In genomic region chr1:207885129-207886032, GRCh38 we compare ENCODE assay signal across 8 cellular contexts. TPM values are rescaled to one million over a fixed set of nuclear protein-coding genes. Genes with fewer than 3 reads are reported as not detected.
A peak's percentile ranks its signal among the peaks of the same experiment; 100 is the strongest.
DNase-seq lines count a peak whose midpoint lies in the region; ATAC-seq and TF ChIP-seq lines count a peak whose summit lies in the region.

No MANE protein-coding gene starts in this region.

- H3K27me3 Mint-ChIP-seq in CD4-positive, alpha-beta T cell = peaks cover 5% of the 10 kb centered on the region
- H3K27me3 Mint-ChIP-seq in natural killer cell (ENCODE audit: low read depth in 2 of 2) = peaks cover 9 to 14% of the 10 kb centered on the region in 2 donors

- H2AFZ ChIP-seq in OCI-LY3 (ENCODE audit: low read depth, low read length) = peak overlapping the region; percentile 93

- peak overlapping the region; percentile 23; the same call in 1 of the 2 replicates for H3K4me2 ChIP-seq in OCI-LY3 (ENCODE audit: low read length)

- TF ChIP-seq CTCF in CD4-positive, alpha-beta T cell (IDR thresholded peaks at IDR 0.05) = peak; percentile 98
- peak; percentile 99 for TF ChIP-seq CTCF in OCI-LY3 (IDR thresholded peaks at IDR 0.05; ENCODE audit: low read depth, low read length)
- TF ChIP-seq CTCF in esophagus squamous epithelium (IDR thresholded peaks at IDR 0.05) = peak; percentile 94 to 96 (median 94)
- TF ChIP-seq CTCF in natural killer cell (IDR thresholded peaks at IDR 0.05) = peak; percentile 93

- no peaks in the 10 kb centered on the region for H4K20me1 ChIP-seq in OCI-LY3 (ENCODE audit: insufficient read depth, low read length)

- H3K9me3 Mint-ChIP-seq in CD4-positive, alpha-beta T cell = no peaks in the 10 kb centered on the region
- H3K9me3 Mint-ChIP-seq in natural killer cell = no peaks in the 10 kb centered on the region

- peak; percentile 54 to 73 (median 60) for DNase-seq in CD4-positive, alpha-beta T cell
- DNase-seq in HUDEP-2 (lab: John Stamatoyannopoulos, UW; ENCODE audit: unreplicated experiment in 76 of 76) (peak in 67 of 76 experiments; percentile 16 to 78 (median 61)), esophagus squamous epithelium (lab: John Stamatoyannopoulos, UW) (peak; percentile 22), natural killer cell (peak; percentile 64), stromal cell of bone marrow (ENCODE audit: low read depth) (peak; percentile 72)
- DNase-seq in activated T-cell treated with anti-CD3 and anti-CD28 coated beads, Interleukin-2, amount 50 U/mL, for 1 hour = peak; percentile 72

- peak; percentile 78 for ATAC-seq in CD4-positive, alpha-beta T cell (ENCODE audit: poor library complexity)
- peak; percentile 60 for ATAC-seq in GM19463 (IDR thresholded peaks at IDR 0.05; ENCODE audit: unreplicated experiment)
- peak; percentile 65 to 76 (median 71) for ATAC-seq in natural killer cell

- H3K4me3 ChIP-seq in OCI-LY3 (ENCODE audit: low read length) (no peak overlapping the region), esophagus squamous epithelium (no peak overlapping the region)

- no peaks in the 10 kb centered on the region for H3K36me3 Mint-ChIP-seq in CD4-positive, alpha-beta T cell (ENCODE audit: low read depth)
- no peaks in the 10 kb centered on the region for H3K36me3 Mint-ChIP-seq in natural killer cell

- H3K9ac ChIP-seq in OCI-LY3 (ENCODE audit: low read length) = no peak overlapping the region

- no peak for TF ChIP-seq POLR2A in esophagus squamous epithelium (IDR thresholded peaks at IDR 0.05)

- H3K36me3 ChIP-seq in OCI-LY3 (replicated peaks; ENCODE audit: low read depth, low read length) (no peaks in the 10 kb centered on the region), esophagus squamous epithelium (no peaks in the 10 kb centered on the region)

- CTCF ChIA-PET in CD4-positive, alpha-beta T cell (lab: Charles Lee) = interaction anchor here (0.6 to 6.3 kb wide), 26 partner anchors 12 to 146 kb away, joined by 3 to 115 read pairs (median 4); partner anchors contain the start of gene CD46

- peaks cover 38% of the 10 kb centered on the region for H3K4me1 Mint-ChIP-seq in CD4-positive, alpha-beta T cell (ENCODE audit: low read depth)
- peaks cover 38 to 52% of the 10 kb centered on the region in 2 donors for H3K4me1 Mint-ChIP-seq in natural killer cell

- H3K27ac ChIP-seq in CD4-positive, alpha-beta T cell (ENCODE audit: low read depth, low read length) = no peak overlapping the region
- H3K27ac ChIP-seq in OCI-LY3 (ENCODE audit: low read length) = no peak overlapping the region
- H3K27ac ChIP-seq in esophagus squamous epithelium = peak overlapping the region; percentile 30 to 82 (median 68)

- H3K27ac Mint-ChIP-seq in CD4-positive, alpha-beta T cell = peak overlapping the region; percentile 92
- H3K27ac Mint-ChIP-seq in natural killer cell = peak overlapping the region; percentile 86 to 94

- H3K4me3 Mint-ChIP-seq in CD4-positive, alpha-beta T cell = peak overlapping the region; percentile 76
- peak overlapping the region; percentile 41 for H3K4me3 Mint-ChIP-seq in natural killer cell

- WGBS in esophagus squamous epithelium, 2 donors = 22 to 24% methylated on average over 8 to 9 of the region's 9 CpGs

- no peaks in the 10 kb centered on the region for H3K9me3 ChIP-seq in CD4-positive, alpha-beta T cell (ENCODE audit: control insufficient read depth, low read length)
- H3K9me3 ChIP-seq in OCI-LY3 (ENCODE audit: insufficient read depth, low read length) (no peaks in the 10 kb centered on the region), esophagus squamous epithelium (no peaks in the 10 kb centered on the region)

- intact Hi-C loops in CD4-positive, alpha-beta T cell (cut with DNase I, micrococcal nuclease) = loop anchor here (1.0 to 2.0 kb wide), 2 partner anchors 77 kb away; no protein-coding TSS in a partner anchor
- intact Hi-C loops in esophagus squamous epithelium (cut with DNase I) (loop anchor here (5.0 kb wide), 1 partner anchor 72 kb away; no protein-coding TSS in a partner anchor), natural killer cell (cut with micrococcal nuclease) (loop anchor here (1.0 to 2.0 kb wide), 2 partner anchors 77 to 112 kb away; no protein-coding TSS in a partner anchor)

- H3K79me2 ChIP-seq in OCI-LY3 (ENCODE audit: low read length) = no peaks in the 10 kb centered on the region

- no peaks in the 10 kb centered on the region for H3K27me3 ChIP-seq in CD4-positive, alpha-beta T cell (ENCODE audit: control insufficient read depth, insufficient read depth, low read length)
- H3K27me3 ChIP-seq in OCI-LY3 (ENCODE audit: low read depth, low read length) (no peaks in the 10 kb centered on the region), esophagus squamous epithelium (no peaks in the 10 kb centered on the region)

- POLR2A ChIA-PET in CD4-positive, alpha-beta T cell (lab: Charles Lee) = interaction anchor here (0.7 to 6.9 kb wide), 8 partner anchors 12 to 133 kb away, joined by 3 to 102 read pairs (median 12); partner anchors contain the start of gene CD46

- H3K4me1 ChIP-seq in OCI-LY3 (ENCODE audit: low read length) = peaks cover 40% of the 10 kb centered on the region
- H3K4me1 ChIP-seq in esophagus squamous epithelium = peaks cover 15 to 78% (median 33%) of the 10 kb centered on the region in 3 donors

RNA-seq across cellular contexts. Expression of gene CD34, which starts 25.5 kb away (rescaled TPM):
- not detected for total RNA-seq in CD4-positive, alpha-beta T cell
- 10 to 100 TPM in 2 of 4 donors, 1 to 10 TPM in 2; 1.3 to 32.2 (median 11.0) TPM for total RNA-seq in esophagus squamous epithelium
- total RNA-seq in natural killer cell = under 1 TPM in 2 of 3 donors, not detected in 1; 0.14 to 0.30 TPM

Comparison
In these comparisons a context has a peak if more than half of its experiments do, and no peak if none do; other contexts are left out.
1. DNase-seq: peak in every context shown above with its lines; median percentile 72 in activated T-cell treated with anti-CD3 and anti-CD28 coated beads, Interleukin-2, amount 50 U/mL, for 1 hour; 72 in stromal cell of bone marrow; 64 in natural killer cell; 61 in HUDEP-2; 60 in CD4-positive, alpha-beta T cell; 22 in esophagus squamous epithelium.
2. H3K27ac ChIP-seq: peak in esophagus squamous epithelium (4 of 4); none in CD4-positive, alpha-beta T cell (single experiment) and OCI-LY3 (single experiment).
3. Peak in every context shown above with its lines, with median percentiles within 50 percentile points of each other: ATAC-seq and CTCF ChIP-seq.